ENCODE assay signal across 8 cellular contexts in genomic region chr1:156893048-156893953, GRCh38. TPM values are rescaled to one million over a fixed set of nuclear protein-coding genes. Genes with fewer than 3 reads are reported as not detected.
DNase-seq lines count a peak whose midpoint lies in the region; ATAC-seq lines count a peak whose summit lies in the region.

PEAR1 (plus strand) TSS chr1:156893718; CDS start chr1:156903927, 10,209 bp downstream.

- peak within 1 kb of the TSS; percentile 64 to 71 for H3K4me3 Mint-ChIP-seq in effector memory CD8-positive, alpha-beta T cell

- no peaks in the 10 kb centered on the region for H3K9me3 Mint-ChIP-seq in effector memory CD8-positive, alpha-beta T cell

- H3K9me3 ChIP-seq in mesodermal cell (ENCODE audit: control insufficient read depth, low read length): no peaks in the 10 kb centered on the region

- peak; percentile 28 for DNase-seq in activated T-cell treated with anti-CD3 and anti-CD28 coated beads, Interleukin-2, amount 50 U/mL, for 1 hour
- no peak for DNase-seq in activated T-cell treated with anti-CD3 and anti-CD28 coated beads for 4 hours
- DNase-seq in effector memory CD8-positive, alpha-beta T cell: no peak
- no peak for DNase-seq in Kasumi-1 (lab: John Stamatoyannopoulos, UW)
- DNase-seq in hippocampal formation (lab: John Stamatoyannopoulos, UW): no peak

- ATAC-seq in effector memory CD8-positive, alpha-beta T cell (replicated peaks): no peak
- no peak for ATAC-seq in HG03442 (IDR thresholded peaks at IDR 0.05; ENCODE audit: unreplicated experiment)

- H3K27ac ChIP-seq in mesodermal cell (ENCODE audit: low read depth, low read length, severe bottlenecking) (peak within 1 kb of the TSS; percentile 97), urinary bladder (ENCODE audit: low read depth) (peak within 1 kb of the TSS; percentile 65)

- no peak within 1 kb of the TSS for H3K27ac Mint-ChIP-seq in effector memory CD8-positive, alpha-beta T cell

- H3K4me3 ChIP-seq in mesodermal cell (ENCODE audit: extremely low read depth, insufficient read depth, low read length, poor library complexity, severe bottlenecking): peak within 1 kb of the TSS; percentile 53
- H3K4me3 ChIP-seq in urinary bladder (ENCODE audit: low read depth, low read length): peak within 1 kb of the TSS; percentile 43

- no peaks in the 10 kb centered on the region for H3K36me3 Mint-ChIP-seq in effector memory CD8-positive, alpha-beta T cell (ENCODE audit: insufficient read depth)

- H3K27me3 Mint-ChIP-seq in effector memory CD8-positive, alpha-beta T cell: peaks cover 64 to 88% of the 10 kb centered on the region in 2 donors

- H3K36me3 ChIP-seq in mesodermal cell (ENCODE audit: control insufficient read depth, insufficient read depth, low read length): no peaks in the 10 kb centered on the region
- no peaks in the 10 kb centered on the region for H3K36me3 ChIP-seq in urinary bladder (ENCODE audit: insufficient read depth)

- peaks cover 5 to 10% of the 10 kb centered on the region in 2 donors for H3K4me1 Mint-ChIP-seq in effector memory CD8-positive, alpha-beta T cell (ENCODE audit: low read depth in 2 of 2)

- H3K4me1 ChIP-seq in mesodermal cell (ENCODE audit: control insufficient read depth, insufficient read depth, low read length, poor library complexity, severe bottlenecking): peaks cover 38% of the 10 kb centered on the region
- peaks cover 3% of the 10 kb centered on the region for H3K4me1 ChIP-seq in urinary bladder (ENCODE audit: insufficient read depth)

- 20 to 36% methylated on average over 28 to 45 of the region's 60 CpGs for WGBS in mesodermal cell (ENCODE audit: insufficient coverage in 2 of 2), 2 experiments
- WGBS in urinary bladder: 13% methylated on average over 60 of the region's 60 CpGs

RNA-seq across cellular contexts. Expression of gene PEAR1, which starts in this region (rescaled TPM):
- 27.1 TPM for polyA plus RNA-seq in mesodermal cell (2013, experiment 1 of 2)
- 23.7 TPM for polyA plus RNA-seq in mesodermal cell (2013, experiment 2 of 2)
- 9.3 TPM for total RNA-seq in urinary bladder
- 13.1 TPM for polyA plus RNA-seq in urinary bladder
